12 cellular contexts compared by ENCODE assay signal in the genomic region with DNA sequence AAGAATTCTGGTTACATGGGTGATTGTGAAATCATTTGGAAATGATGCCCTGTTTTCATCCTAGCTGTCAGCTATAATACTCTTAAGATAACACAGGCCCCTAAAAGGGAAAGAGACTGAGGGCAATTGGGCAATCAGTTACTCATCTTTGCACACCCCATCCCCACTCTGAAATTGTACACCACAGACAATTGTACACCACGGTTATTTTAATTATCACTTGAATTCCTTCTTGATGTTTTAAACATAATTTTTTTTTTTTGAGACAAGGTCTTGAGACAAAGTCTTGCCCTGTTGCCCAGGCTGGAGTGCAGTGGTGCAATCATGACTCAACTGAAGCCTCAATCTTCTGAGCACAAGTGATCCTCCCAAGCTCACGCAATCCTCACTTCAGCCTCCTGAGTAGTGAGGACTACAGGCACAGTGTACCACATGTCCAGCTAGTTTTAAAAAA.
DNase-seq lines count a peak whose midpoint lies in the region; ATAC-seq and TF ChIP-seq lines count a peak whose summit lies in the region.
"Had no signal": no experiment of that assay in that cellular context is flagged by ENCODE, and none has a peak within 500 bp of the region (broad histone marks: within the 10 kb centered on the region; RNA-seq: fewer than 3 reads in every experiment).

No MANE protein-coding gene starts in this region.

- intact Hi-C loops in spleen (cut with DNase I; ENCODE audit: low total_unique reads): no loop called here
- intact Hi-C loops in CD4-positive, alpha-beta T cell (cut with DNase I, micrococcal nuclease): no loop called here

- H3K27ac ChIP-seq in spleen: peak overlapping the region in 3 of 8 donors; percentile 28 to 43 (median 40)
- no peak overlapping the region for H3K27ac ChIP-seq in CD4-positive, alpha-beta T cell (ENCODE audit: low read depth, low read length)

- no peak overlapping the region for H3K27ac Mint-ChIP-seq in activated CD8-positive, alpha-beta T cell treated with anti-CD3 and anti-CD28 coated beads, Interleukin-2, amount 10 ng/mL, durations not matched to agents 7 days and 5 days
- no peak overlapping the region for H3K27ac Mint-ChIP-seq in CD4-positive, alpha-beta T cell

- peak overlapping the region; percentile 74 for H3K9ac ChIP-seq in adipocyte (ENCODE audit: low read length)

- H3K9me3 Mint-ChIP-seq in activated CD8-positive, alpha-beta T cell treated with anti-CD3 and anti-CD28 coated beads, Interleukin-2, amount 10 ng/mL, durations not matched to agents 7 days and 5 days (ENCODE audit: insufficient read depth): no peaks in the 10 kb centered on the region
- no peaks in the 10 kb centered on the region for H3K9me3 Mint-ChIP-seq in CD4-positive, alpha-beta T cell

- no peak overlapping the region for H3K4me3 Mint-ChIP-seq in activated CD8-positive, alpha-beta T cell treated with anti-CD3 and anti-CD28 coated beads, Interleukin-2, amount 10 ng/mL, durations not matched to agents 7 days and 5 days
- no peak overlapping the region for H3K4me3 Mint-ChIP-seq in CD4-positive, alpha-beta T cell
- H3K4me3 Mint-ChIP-seq: central memory CD8-positive, alpha-beta T cell; neural crest cell had no signal

- TF ChIP-seq POLR2A in spleen (IDR thresholded peaks at IDR 0.05): no peak

- no peaks in the 10 kb centered on the region for H3K9me3 ChIP-seq in adipocyte (ENCODE audit: control insufficient read depth, low read length)
- peaks cover 0 to 13% (median 8%) of the 10 kb centered on the region in 8 donors for H3K9me3 ChIP-seq in spleen
- H3K9me3 ChIP-seq in CD4-positive, alpha-beta T cell (ENCODE audit: control insufficient read depth, low read length): no peaks in the 10 kb centered on the region

- H3K36me3 ChIP-seq in adipocyte (ENCODE audit: control insufficient read depth, insufficient read depth, low read length, severe bottlenecking): no peaks in the 10 kb centered on the region
- no peaks in the 10 kb centered on the region for H3K36me3 ChIP-seq in spleen

- H3K4me3 ChIP-seq in adipocyte (ENCODE audit: low read length) (no peak overlapping the region), spleen (no peak overlapping the region)

- no peak for TF ChIP-seq CTCF in spleen (IDR thresholded peaks at IDR 0.05 in 8 of 11, conservative IDR thresholded peaks at IDR 0.05 in 3 of 11)
- TF ChIP-seq CTCF in CD4-positive, alpha-beta T cell (IDR thresholded peaks at IDR 0.05): no peak

- CTCF ChIA-PET in activated CD8-positive, alpha-beta T cell treated with anti-CD3 and anti-CD28 coated beads, Interleukin-2, amount 10 ng/mL, durations not matched to agents 7 days and 5 days (lab: Charles Lee): no interaction called here
- CTCF ChIA-PET in CD4-positive, alpha-beta T cell (lab: Charles Lee): no interaction called here

- DNase-seq in HS-27A (ENCODE audit: low read depth): peak; percentile 69
- peak; percentile 83 for DNase-seq in adipocyte (ENCODE audit: low read depth)
- peak; percentile 62 for DNase-seq in glomerular visceral epithelial cell (ENCODE audit: extremely low spot score)
- peak; percentile 93 for DNase-seq in stromal cell of bone marrow (ENCODE audit: low read depth)
- DNase-seq in spleen: no peak
- DNase-seq in activated CD8-positive, alpha-beta T cell treated with anti-CD3 and anti-CD28 coated beads, Interleukin-2, amount 10 ng/mL, durations not matched to agents 7 days and 5 days: no peak
- DNase-seq in CD4-positive, alpha-beta T cell: no peak
- DNase-seq: DMS153 had no signal

- H3K27me3 Mint-ChIP-seq in activated CD8-positive, alpha-beta T cell treated with anti-CD3 and anti-CD28 coated beads, Interleukin-2, amount 10 ng/mL, durations not matched to agents 7 days and 5 days (ENCODE audit: low read depth): no peaks in the 10 kb centered on the region
- H3K27me3 Mint-ChIP-seq in CD4-positive, alpha-beta T cell: peaks cover 13% of the 10 kb centered on the region
- H3K27me3 Mint-ChIP-seq: central memory CD8-positive, alpha-beta T cell had no signal

- ATAC-seq in HG02588 (IDR thresholded peaks at IDR 0.05; ENCODE audit: unreplicated experiment): no peak
- ATAC-seq in activated CD8-positive, alpha-beta T cell treated with anti-CD3 and anti-CD28 coated beads, Interleukin-2, amount 10 ng/mL, durations not matched to agents 7 days and 5 days: no peak
- no peak for ATAC-seq in CD4-positive, alpha-beta T cell (ENCODE audit: poor library complexity)
- ATAC-seq: HCT116 had no signal

- POLR2A ChIA-PET in activated CD8-positive, alpha-beta T cell treated with anti-CD3 and anti-CD28 coated beads, Interleukin-2, amount 10 ng/mL, durations not matched to agents 7 days and 5 days (lab: Charles Lee): no interaction called here
- POLR2A ChIA-PET in CD4-positive, alpha-beta T cell (lab: Charles Lee): no interaction called here

- H3K27me3 ChIP-seq in adipocyte (replicated peaks; ENCODE audit: control insufficient read depth, insufficient read depth, low read length) (no peaks in the 10 kb centered on the region), spleen (replicated peaks in 1 of 7) (no peaks in the 10 kb centered on the region)
- H3K27me3 ChIP-seq in CD4-positive, alpha-beta T cell (ENCODE audit: control insufficient read depth, insufficient read depth, low read length): no peaks in the 10 kb centered on the region

- H3K36me3 Mint-ChIP-seq in activated CD8-positive, alpha-beta T cell treated with anti-CD3 and anti-CD28 coated beads, Interleukin-2, amount 10 ng/mL, durations not matched to agents 7 days and 5 days (ENCODE audit: low read depth): no peaks in the 10 kb centered on the region
- no peaks in the 10 kb centered on the region for H3K36me3 Mint-ChIP-seq in CD4-positive, alpha-beta T cell (ENCODE audit: low read depth)

- WGBS in spleen, 5 donors: 69 to 88% (median 76%) methylated on average over 2 of the region's 2 CpGs

- no peaks in the 10 kb centered on the region for H3K4me1 Mint-ChIP-seq in activated CD8-positive, alpha-beta T cell treated with anti-CD3 and anti-CD28 coated beads, Interleukin-2, amount 10 ng/mL, durations not matched to agents 7 days and 5 days (ENCODE audit: low read depth)
- no peaks in the 10 kb centered on the region for H3K4me1 Mint-ChIP-seq in CD4-positive, alpha-beta T cell (ENCODE audit: low read depth)
- H3K4me1 Mint-ChIP-seq: central memory CD8-positive, alpha-beta T cell had no signal

- H3K4me1 ChIP-seq in adipocyte (ENCODE audit: control insufficient read depth, insufficient read depth, low read length) (peaks cover 48% of the 10 kb centered on the region), spleen (peaks cover 0 to 31% (median 7%) of the 10 kb centered on the region in 6 donors)

Comparison
In these comparisons a context has a peak if more than half of its experiments do, and no peak if none do; other contexts are left out.
1. DNase-seq: peak in HS-27A (single experiment), adipocyte (single experiment), glomerular visceral epithelial cell (single experiment) and stromal cell of bone marrow (single experiment); none in spleen (single experiment), activated CD8-positive, alpha-beta T cell treated with anti-CD3 and anti-CD28 coated beads, Interleukin-2, amount 10 ng/mL, durations not matched to agents 7 days and 5 days (single experiment) and CD4-positive, alpha-beta T cell (0 of 10).